In the genomic region with DNA sequence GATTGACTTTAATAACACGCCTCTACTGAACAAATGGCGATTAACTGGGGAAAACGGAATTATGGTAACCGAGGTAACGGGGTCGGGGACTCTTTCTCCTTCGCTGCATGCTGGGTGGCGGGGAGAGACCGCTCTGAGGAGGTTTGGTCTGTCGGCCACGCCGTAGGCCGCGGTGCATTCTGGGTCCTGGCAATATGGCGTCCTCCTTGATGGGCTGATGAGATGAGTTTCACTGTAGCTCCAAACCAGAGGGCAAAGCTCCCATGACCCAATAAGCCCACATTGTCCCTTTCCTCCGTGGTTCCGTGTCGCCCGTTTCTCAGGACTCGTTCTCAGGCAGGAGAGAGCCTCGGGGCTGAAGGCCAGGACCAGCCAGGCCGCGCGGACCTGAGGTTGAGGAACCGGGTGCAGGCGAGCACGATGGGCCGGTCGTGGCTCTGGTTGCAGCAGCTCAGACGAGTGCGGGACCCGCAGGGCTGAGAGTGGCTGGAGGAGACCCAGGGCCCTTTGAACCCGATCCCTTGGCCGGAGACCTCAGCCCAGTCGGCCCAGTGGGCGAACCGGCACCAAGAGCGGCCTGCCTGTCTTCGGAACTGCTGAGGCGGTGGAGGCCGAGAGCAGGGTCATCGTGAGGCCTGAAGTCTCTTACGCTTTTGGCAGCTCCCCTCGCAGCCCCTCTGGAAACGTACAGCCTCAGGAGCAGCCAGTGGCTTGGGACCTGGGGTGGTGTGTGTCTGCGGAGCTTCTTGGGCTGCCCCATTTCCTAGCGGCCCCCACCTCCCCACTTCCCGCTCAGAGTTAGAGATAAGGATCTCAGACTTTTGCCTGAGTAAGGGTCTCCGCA, we compare ENCODE assay signal across 7 cellular contexts. TPM values are rescaled to one million over a fixed set of nuclear protein-coding genes. Genes with fewer than 3 reads are reported as not detected.
DNase-seq lines count a peak whose midpoint lies in the region; ATAC-seq, FAIRE-seq and TF ChIP-seq lines count a peak whose summit lies in the region.

A gene with protein sequence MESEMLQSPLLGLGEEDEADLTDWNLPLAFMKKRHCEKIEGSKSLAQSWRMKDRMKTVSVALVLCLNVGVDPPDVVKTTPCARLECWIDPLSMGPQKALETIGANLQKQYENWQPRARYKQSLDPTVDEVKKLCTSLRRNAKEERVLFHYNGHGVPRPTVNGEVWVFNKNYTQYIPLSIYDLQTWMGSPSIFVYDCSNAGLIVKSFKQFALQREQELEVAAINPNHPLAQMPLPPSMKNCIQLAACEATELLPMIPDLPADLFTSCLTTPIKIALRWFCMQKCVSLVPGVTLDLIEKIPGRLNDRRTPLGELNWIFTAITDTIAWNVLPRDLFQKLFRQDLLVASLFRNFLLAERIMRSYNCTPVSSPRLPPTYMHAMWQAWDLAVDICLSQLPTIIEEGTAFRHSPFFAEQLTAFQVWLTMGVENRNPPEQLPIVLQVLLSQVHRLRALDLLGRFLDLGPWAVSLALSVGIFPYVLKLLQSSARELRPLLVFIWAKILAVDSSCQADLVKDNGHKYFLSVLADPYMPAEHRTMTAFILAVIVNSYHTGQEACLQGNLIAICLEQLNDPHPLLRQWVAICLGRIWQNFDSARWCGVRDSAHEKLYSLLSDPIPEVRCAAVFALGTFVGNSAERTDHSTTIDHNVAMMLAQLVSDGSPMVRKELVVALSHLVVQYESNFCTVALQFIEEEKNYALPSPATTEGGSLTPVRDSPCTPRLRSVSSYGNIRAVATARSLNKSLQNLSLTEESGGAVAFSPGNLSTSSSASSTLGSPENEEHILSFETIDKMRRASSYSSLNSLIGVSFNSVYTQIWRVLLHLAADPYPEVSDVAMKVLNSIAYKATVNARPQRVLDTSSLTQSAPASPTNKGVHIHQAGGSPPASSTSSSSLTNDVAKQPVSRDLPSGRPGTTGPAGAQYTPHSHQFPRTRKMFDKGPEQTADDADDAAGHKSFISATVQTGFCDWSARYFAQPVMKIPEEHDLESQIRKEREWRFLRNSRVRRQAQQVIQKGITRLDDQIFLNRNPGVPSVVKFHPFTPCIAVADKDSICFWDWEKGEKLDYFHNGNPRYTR (N-terminal part only) (plus strand): TSS at position 184 of the 844 bp plus-strand sequence. CDS start 792 bp downstream, outside the sequence.

- ATAC-seq in HG03565 (IDR thresholded peaks at IDR 0.05; ENCODE audit: unreplicated experiment) (peak; percentile 78), right lobe of liver (peak; percentile 98 to 100 (median 100))

- POLR2A ChIA-PET in activated CD4-positive, alpha-beta memory T cell treated with anti-CD3 and anti-CD28 coated beads, Interleukin-2, amount 10 ng/mL, durations not matched to agents 7 days and 5 days (lab: Charles Lee) = interaction anchor here (0.6 to 3.2 kb wide), 15 partner anchors 10 to 356 kb away, joined by 3 to 27 read pairs (median 4); no protein-coding TSS in a partner anchor

- peak; percentile 92 for DNase-seq in GM18507 (ENCODE audit: extremely low spot score, insufficient read length, low read depth)
- DNase-seq in NCI-H82 treated with DMSO at 0.1 percent for 48 hours (lab: John Stamatoyannopoulos, UW; ENCODE audit: unreplicated experiment) = peak; percentile 80
- DNase-seq in activated CD4-positive, alpha-beta memory T cell treated with anti-CD3 and anti-CD28 coated beads, Interleukin-2, amount 10 ng/mL, durations not matched to agents 7 days and 5 days = peak; percentile 92
- peak; percentile 98 for DNase-seq in ecto neural progenitor cell (ENCODE audit: low spot score)
- DNase-seq in right lobe of liver = peak; percentile 87 to 94 (median 91)
- DNase-seq in stimulated activated CD4-positive, alpha-beta T cell treated with anti-CD3 and anti-CD28 coated beads, Interleukin-4, amount 100 ng/mL, for 1 hour = peak; percentile 92

- FAIRE-seq in GM18507 (lab: Jason Lieb, UNC) = peak; percentile 89

- TF ChIP-seq CTCF in right lobe of liver (IDR thresholded peaks at IDR 0.05) = no peak

- no peaks in the 10 kb centered on the region for H3K9me3 ChIP-seq in right lobe of liver

- CTCF ChIA-PET in activated CD4-positive, alpha-beta memory T cell treated with anti-CD3 and anti-CD28 coated beads, Interleukin-2, amount 10 ng/mL, durations not matched to agents 7 days and 5 days (lab: Charles Lee) = interaction anchor here (1.3 to 1.6 kb wide), 2 partner anchors 31 to 221 kb away, joined by 3 to 6 read pairs; no protein-coding TSS in a partner anchor

- peak within 1 kb of the TSS; percentile 97 to 98 (median 98) for H3K4me3 ChIP-seq in right lobe of liver

- no peaks in the 10 kb centered on the region for H3K36me3 Mint-ChIP-seq in activated CD4-positive, alpha-beta memory T cell treated with anti-CD3 and anti-CD28 coated beads, Interleukin-2, amount 10 ng/mL, durations not matched to agents 7 days and 5 days (ENCODE audit: low read depth)

- WGBS in right lobe of liver (ENCODE audit: insufficient coverage, low coverage, low lambda C conversion rate, missing lambda C conversion rate) = 2% methylated on average over 18 of the region's 49 CpGs

- peaks cover 33% of the 10 kb centered on the region for H3K4me1 Mint-ChIP-seq in activated CD4-positive, alpha-beta memory T cell treated with anti-CD3 and anti-CD28 coated beads, Interleukin-2, amount 10 ng/mL, durations not matched to agents 7 days and 5 days

- intact Hi-C loops in right lobe of liver (cut with DNase I) = no loop called here

- peak within 1 kb of the TSS; percentile 87 for H3K4me3 Mint-ChIP-seq in activated CD4-positive, alpha-beta memory T cell treated with anti-CD3 and anti-CD28 coated beads, Interleukin-2, amount 10 ng/mL, durations not matched to agents 7 days and 5 days

- peak within 1 kb of the TSS; percentile 51 to 60 (median 54) for H3K27ac ChIP-seq in right lobe of liver

- H3K27ac Mint-ChIP-seq in activated CD4-positive, alpha-beta memory T cell treated with anti-CD3 and anti-CD28 coated beads, Interleukin-2, amount 10 ng/mL, durations not matched to agents 7 days and 5 days = peak within 1 kb of the TSS; percentile 78

- H3K9me3 Mint-ChIP-seq in activated CD4-positive, alpha-beta memory T cell treated with anti-CD3 and anti-CD28 coated beads, Interleukin-2, amount 10 ng/mL, durations not matched to agents 7 days and 5 days = no peaks in the 10 kb centered on the region

- no peaks in the 10 kb centered on the region for H3K27me3 ChIP-seq in right lobe of liver

- H3K4me1 ChIP-seq in right lobe of liver = peaks cover 0 to 22% (median 4%) of the 10 kb centered on the region in 4 donors

- peak; percentile 57 for TF ChIP-seq POLR2A in right lobe of liver (IDR thresholded peaks at IDR 0.05)

- H3K27me3 Mint-ChIP-seq in activated CD4-positive, alpha-beta memory T cell treated with anti-CD3 and anti-CD28 coated beads, Interleukin-2, amount 10 ng/mL, durations not matched to agents 7 days and 5 days = peaks cover 8% of the 10 kb centered on the region

- H3K36me3 ChIP-seq in right lobe of liver = no peaks in the 10 kb centered on the region

RNA-seq across cellular contexts. Expression of the gene that starts here (rescaled TPM):
- total RNA-seq in activated CD4-positive, alpha-beta memory T cell treated with anti-CD3 and anti-CD28 coated beads, Interleukin-2, amount 10 ng/mL, durations not matched to agents 7 days and 5 days = 10 to 100 TPM; 88.9 to 91.8 TPM
- 10 to 100 TPM; 13.1 to 24.0 (median 15.5) TPM for total RNA-seq in right lobe of liver

Comparison
In these comparisons a context has a peak if more than half of its experiments do, and no peak if none do; other contexts are left out.
1. Peak in every context shown above with its lines: DNase-seq, ATAC-seq, H3K4me3 ChIP-seq and H3K27ac ChIP-seq.